ENCODE assay signal across 7 cellular contexts in genomic region chr15:101188517-101189340, GRCh38.
DNase-seq lines count a peak whose midpoint lies in the region; ATAC-seq, FAIRE-seq and TF ChIP-seq lines count a peak whose summit lies in the region.

No MANE protein-coding gene starts in this region.

- H3K9me3 Mint-ChIP-seq in nephron progenitor cell = no peaks in the 10 kb centered on the region

- no peaks in the 10 kb centered on the region for H3K27me3 Mint-ChIP-seq in nephron progenitor cell (ENCODE audit: low read depth, poor library complexity)

- DNase-seq in dedifferentiated amniotic fluid mesenchymal stem cell (ENCODE audit: extremely low spot score) (peak; percentile 36), nephron progenitor cell (no peak), H54 (ENCODE audit: insufficient read length, low spot score) (no peak), SHP77 treated with DMSO at 0.1 percent for 48 hours (lab: John Stamatoyannopoulos, UW) (no peak), retina (no peak)

- no peak for FAIRE-seq in H54 (lab: Jason Lieb, UNC)

- peaks cover 25% of the 10 kb centered on the region for H3K36me3 Mint-ChIP-seq in nephron progenitor cell (ENCODE audit: low read depth)

- ATAC-seq in GM19452 (IDR thresholded peaks at IDR 0.05; ENCODE audit: unreplicated experiment) (peak; percentile 69), HG03571 (IDR thresholded peaks at IDR 0.05; ENCODE audit: unreplicated experiment) (peak; percentile 56)

- peak overlapping the region; percentile 93 for H3K27ac Mint-ChIP-seq in nephron progenitor cell

- peaks cover 62% of the 10 kb centered on the region for H3K4me1 Mint-ChIP-seq in nephron progenitor cell

- no peak overlapping the region for H3K4me3 Mint-ChIP-seq in nephron progenitor cell

- TF ChIP-seq CTCF in nephron progenitor cell (IDR thresholded peaks at IDR 0.05) = no peak

- TF ChIP-seq POLR2A in H54 (IDR thresholded peaks at IDR 0.05; ENCODE audit: low read depth, low read length) = no peak
